In genomic region chr12:80716711-80717469, GRCh38 we compare ENCODE assay signal across 1 cellular context.
TF ChIP-seq lines count a peak whose summit lies in the region.

MYF5 (plus strand) TSS chr12:80716912; CDS start chr12:80717064, 152 bp downstream.

TF ChIP-seq in GM23338, 12 proteins besides CTCF, POLR2A, EP300 and RAD21 (continued from another document):
- TF ChIP-seq REST (IDR thresholded peaks at IDR 0.05; ENCODE audit: unreplicated experiment) (no peak), POLR2AphosphoS5 (IDR thresholded peaks at IDR 0.05; ENCODE audit: low read depth) (no peak), ZNF114 (CRISPR knock-in tag; IDR thresholded peaks at IDR 0.05) (no peak), STAT1 (IDR thresholded peaks at IDR 0.05; ENCODE audit: unreplicated experiment) (no peak), NANOG (IDR thresholded peaks at IDR 0.05; ENCODE audit: borderline replicate concordance) (no peak), JUNB (IDR thresholded peaks at IDR 0.05; ENCODE audit: unreplicated experiment) (no peak), ZNF331 (CRISPR knock-in tag; IDR thresholded peaks at IDR 0.05; ENCODE audit: low read depth) (no peak)
- TF ChIP-seq, protein P1, sequence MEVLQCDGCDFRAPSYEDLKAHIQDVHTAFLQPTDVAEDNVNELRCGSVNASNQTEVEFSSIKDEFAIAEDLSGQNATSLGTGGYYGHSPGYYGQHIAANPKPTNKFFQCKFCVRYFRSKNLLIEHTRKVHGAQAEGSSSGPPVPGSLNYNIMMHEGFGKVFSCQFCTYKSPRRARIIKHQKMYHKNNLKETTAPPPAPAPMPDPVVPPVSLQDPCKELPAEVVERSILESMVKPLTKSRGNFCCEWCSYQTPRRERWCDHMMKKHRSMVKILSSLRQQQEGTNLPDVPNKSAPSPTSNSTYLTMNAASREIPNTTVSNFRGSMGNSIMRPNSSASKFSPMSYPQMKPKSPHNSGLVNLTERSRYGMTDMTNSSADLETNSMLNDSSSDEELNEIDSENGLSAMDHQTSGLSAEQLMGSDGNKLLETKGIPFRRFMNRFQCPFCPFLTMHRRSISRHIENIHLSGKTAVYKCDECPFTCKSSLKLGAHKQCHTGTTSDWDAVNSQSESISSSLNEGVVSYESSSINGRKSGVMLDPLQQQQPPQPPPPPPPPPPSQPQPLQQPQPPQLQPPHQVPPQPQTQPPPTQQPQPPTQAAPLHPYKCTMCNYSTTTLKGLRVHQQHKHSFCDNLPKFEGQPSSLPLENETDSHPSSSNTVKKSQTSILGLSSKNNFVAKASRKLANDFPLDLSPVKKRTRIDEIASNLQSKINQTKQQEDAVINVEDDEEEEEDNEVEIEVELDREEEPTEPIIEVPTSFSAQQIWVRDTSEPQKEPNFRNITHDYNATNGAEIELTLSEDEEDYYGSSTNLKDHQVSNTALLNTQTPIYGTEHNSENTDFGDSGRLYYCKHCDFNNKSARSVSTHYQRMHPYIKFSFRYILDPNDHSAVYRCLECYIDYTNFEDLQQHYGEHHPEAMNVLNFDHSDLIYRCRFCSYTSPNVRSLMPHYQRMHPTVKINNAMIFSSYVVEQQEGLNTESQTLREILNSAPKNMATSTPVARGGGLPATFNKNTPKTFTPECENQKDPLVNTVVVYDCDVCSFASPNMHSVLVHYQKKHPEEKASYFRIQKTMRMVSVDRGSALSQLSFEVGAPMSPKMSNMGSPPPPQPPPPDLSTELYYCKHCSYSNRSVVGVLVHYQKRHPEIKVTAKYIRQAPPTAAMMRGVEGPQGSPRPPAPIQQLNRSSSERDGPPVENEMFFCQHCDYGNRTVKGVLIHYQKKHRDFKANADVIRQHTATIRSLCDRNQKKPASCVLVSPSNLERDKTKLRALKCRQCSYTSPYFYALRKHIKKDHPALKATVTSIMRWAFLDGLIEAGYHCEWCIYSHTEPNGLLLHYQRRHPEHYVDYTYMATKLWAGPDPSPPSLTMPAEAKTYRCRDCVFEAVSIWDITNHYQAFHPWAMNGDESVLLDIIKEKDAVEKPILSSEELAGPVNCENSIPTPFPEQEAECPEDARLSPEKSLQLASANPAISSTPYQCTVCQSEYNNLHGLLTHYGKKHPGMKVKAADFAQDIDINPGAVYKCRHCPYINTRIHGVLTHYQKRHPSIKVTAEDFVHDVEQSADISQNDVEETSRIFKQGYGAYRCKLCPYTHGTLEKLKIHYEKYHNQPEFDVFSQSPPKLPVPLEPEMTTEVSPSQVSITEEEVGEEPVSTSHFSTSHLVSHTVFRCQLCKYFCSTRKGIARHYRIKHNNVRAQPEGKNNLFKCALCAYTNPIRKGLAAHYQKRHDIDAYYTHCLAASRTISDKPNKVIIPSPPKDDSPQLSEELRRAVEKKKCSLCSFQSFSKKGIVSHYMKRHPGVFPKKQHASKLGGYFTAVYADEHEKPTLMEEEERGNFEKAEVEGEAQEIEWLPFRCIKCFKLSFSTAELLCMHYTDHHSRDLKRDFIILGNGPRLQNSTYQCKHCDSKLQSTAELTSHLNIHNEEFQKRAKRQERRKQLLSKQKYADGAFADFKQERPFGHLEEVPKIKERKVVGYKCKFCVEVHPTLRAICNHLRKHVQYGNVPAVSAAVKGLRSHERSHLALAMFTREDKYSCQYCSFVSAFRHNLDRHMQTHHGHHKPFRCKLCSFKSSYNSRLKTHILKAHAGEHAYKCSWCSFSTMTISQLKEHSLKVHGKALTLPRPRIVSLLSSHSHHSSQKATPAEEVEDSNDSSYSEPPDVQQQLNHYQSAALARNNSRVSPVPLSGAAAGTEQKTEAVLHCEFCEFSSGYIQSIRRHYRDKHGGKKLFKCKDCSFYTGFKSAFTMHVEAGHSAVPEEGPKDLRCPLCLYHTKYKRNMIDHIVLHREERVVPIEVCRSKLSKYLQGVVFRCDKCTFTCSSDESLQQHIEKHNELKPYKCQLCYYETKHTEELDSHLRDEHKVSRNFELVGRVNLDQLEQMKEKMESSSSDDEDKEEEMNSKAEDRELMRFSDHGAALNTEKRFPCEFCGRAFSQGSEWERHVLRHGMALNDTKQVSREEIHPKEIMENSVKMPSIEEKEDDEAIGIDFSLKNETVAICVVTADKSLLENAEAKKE (CRISPR knock-in tag; IDR thresholded peaks at IDR 0.05) = no peak
- TF ChIP-seq, protein P2, sequence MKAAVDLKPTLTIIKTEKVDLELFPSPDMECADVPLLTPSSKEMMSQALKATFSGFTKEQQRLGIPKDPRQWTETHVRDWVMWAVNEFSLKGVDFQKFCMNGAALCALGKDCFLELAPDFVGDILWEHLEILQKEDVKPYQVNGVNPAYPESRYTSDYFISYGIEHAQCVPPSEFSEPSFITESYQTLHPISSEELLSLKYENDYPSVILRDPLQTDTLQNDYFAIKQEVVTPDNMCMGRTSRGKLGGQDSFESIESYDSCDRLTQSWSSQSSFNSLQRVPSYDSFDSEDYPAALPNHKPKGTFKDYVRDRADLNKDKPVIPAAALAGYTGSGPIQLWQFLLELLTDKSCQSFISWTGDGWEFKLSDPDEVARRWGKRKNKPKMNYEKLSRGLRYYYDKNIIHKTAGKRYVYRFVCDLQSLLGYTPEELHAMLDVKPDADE (IDR thresholded peaks at IDR 0.05) = no peak
